Comparison of ENCODE assay signal across 1 cellular context in genomic region chr20:50039706-50040431, GRCh38.
TF ChIP-seq lines count a peak whose summit lies in the region.

No MANE protein-coding gene starts in this region.

TF ChIP-seq in GM23338, 12 proteins besides CTCF, POLR2A, EP300 and RAD21:
- TF ChIP-seq ETS1 (IDR thresholded peaks at IDR 0.05) (no peak), EZH2phosphoT487 (IDR thresholded peaks at IDR 0.05; ENCODE audit: unreplicated experiment) (no peak), EZH2 (IDR thresholded peaks at IDR 0.05; ENCODE audit: low read depth, unreplicated experiment) (no peak)
